Comparison of ENCODE assay signal across 25 cellular contexts in genomic region chr4:141215972-141216761, GRCh38.
"Had no signal": no experiment of that assay in that cellular context is flagged by ENCODE, and none has a peak within 500 bp of the region (broad histone marks: within the 10 kb centered on the region; RNA-seq: fewer than 3 reads in every experiment).

No MANE protein-coding gene starts in this region.

- FAIRE-seq: astrocyte, keratinocyte had no signal

- ATAC-seq: activated CD4-positive, alpha-beta T cell treated with anti-CD3 and anti-CD28 coated beads for 36 hours; activated T-cell treated with anti-CD3 and anti-CD28 coated beads, Interleukin-2, amount 50 U/mL, for 4 hours; gastrocnemius medialis; natural killer cell treated with Interleukin-12 subunit alpha and Interleukin-12 subunit beta and Interleukin-15 and Interleukin-18, amount 100 ng/mL, for 72 hours; psoas muscle; right lobe of liver; stimulated activated naive B cell treated with anti-CD40 and anti-IgM and Interleukin-4, amounts not matched to agents 10 μg/mL and 1 μg/mL and 100 μg/mL, for 72 hours; WTC11 had no signal

- H3K27ac ChIP-seq: colonic mucosa, esophagus squamous epithelium, gastrocnemius medialis, neutrophil, ovary, psoas muscle, right lobe of liver, vagina had no signal

- H3K36me3 ChIP-seq: colonic mucosa, esophagus squamous epithelium, gastrocnemius medialis, neutrophil, ovary, right lobe of liver, vagina had no signal

- H3K9me3 Mint-ChIP-seq: activated T-cell treated with anti-CD3 and anti-CD28 coated beads, Interleukin-2, amount 50 U/mL, for 4 hours; activated T-helper 2 cell treated with anti-CD3 and anti-CD28 coated beads, Interferon-gamma antibody, Interleukin-2, Interleukin-4, amounts not matched to agents 10 μg/mL and 5 μg/mL and 100 μg/mL, durations not matched to agents 14 hours and 24 hours and 36 hours; natural killer cell treated with Interleukin-12 subunit alpha and Interleukin-12 subunit beta and Interleukin-15 and Interleukin-18, amount 100 ng/mL, for 72 hours; stimulated activated naive B cell treated with anti-CD40 and anti-IgM and Interleukin-4, amounts not matched to agents 10 μg/mL and 1 μg/mL and 100 μg/mL, for 72 hours; T-helper 1 cell treated with Interleukin-12 subunit alpha and Interleukin-12 subunit beta and Interleukin-4 antibody, amounts not matched to agents 30 μg/mL and 1 μg/mL, for 36 hours had no signal

- H3K4me3 ChIP-seq: colonic mucosa, esophagus squamous epithelium, gastrocnemius medialis, ovary, psoas muscle, right lobe of liver, vagina had no signal

- H3K27ac Mint-ChIP-seq: activated CD4-positive, alpha-beta T cell treated with anti-CD3 and anti-CD28 coated beads for 36 hours; activated naive CD8-positive, alpha-beta T cell; activated T-helper 2 cell treated with anti-CD3 and anti-CD28 coated beads, Interferon-gamma antibody, Interleukin-2, Interleukin-4, amounts not matched to agents 10 μg/mL and 5 μg/mL and 100 μg/mL, durations not matched to agents 14 hours and 24 hours and 36 hours; natural killer cell treated with Interleukin-12 subunit alpha and Interleukin-12 subunit beta and Interleukin-15 and Interleukin-18, amount 100 ng/mL, for 72 hours; stimulated activated naive B cell treated with anti-CD40 and anti-IgM and Interleukin-4, amounts not matched to agents 10 μg/mL and 1 μg/mL and 100 μg/mL, for 72 hours; T-helper 1 cell treated with Interleukin-12 subunit alpha and Interleukin-12 subunit beta and Interleukin-4 antibody, amounts not matched to agents 30 μg/mL and 1 μg/mL, for 36 hours; WTC11 had no signal

- H3K4me3 Mint-ChIP-seq: activated CD4-positive, alpha-beta T cell treated with anti-CD3 and anti-CD28 coated beads for 36 hours; activated naive CD8-positive, alpha-beta T cell; activated T-cell treated with anti-CD3 and anti-CD28 coated beads, Interleukin-2, amount 50 U/mL, for 4 hours; natural killer cell treated with Interleukin-12 subunit alpha and Interleukin-12 subunit beta and Interleukin-15 and Interleukin-18, amount 100 ng/mL, for 72 hours; stimulated activated naive B cell treated with anti-CD40 and anti-IgM and Interleukin-4, amounts not matched to agents 10 μg/mL and 1 μg/mL and 100 μg/mL, for 72 hours; T-helper 1 cell treated with Interleukin-12 subunit alpha and Interleukin-12 subunit beta and Interleukin-4 antibody, amounts not matched to agents 30 μg/mL and 1 μg/mL, for 36 hours; WTC11 had no signal

- H3K4me1 ChIP-seq: colonic mucosa, esophagus squamous epithelium, gastrocnemius medialis, psoas muscle, right lobe of liver, vagina had no signal

- H3K27me3 ChIP-seq: colonic mucosa, esophagus squamous epithelium, gastrocnemius medialis, ovary, right lobe of liver, vagina had no signal

- H3K36me3 Mint-ChIP-seq: natural killer cell treated with Interleukin-12 subunit alpha and Interleukin-12 subunit beta and Interleukin-15 and Interleukin-18, amount 100 ng/mL, for 72 hours; stimulated activated naive B cell treated with anti-CD40 and anti-IgM and Interleukin-4, amounts not matched to agents 10 μg/mL and 1 μg/mL and 100 μg/mL, for 72 hours had no signal

- H3K9me3 ChIP-seq: colonic mucosa, esophagus squamous epithelium, gastrocnemius medialis, neutrophil, ovary, psoas muscle, right lobe of liver, vagina had no signal

- DNase-seq: activated CD4-positive, alpha-beta T cell treated with anti-CD3 and anti-CD28 coated beads for 36 hours; activated CD4-positive, alpha-beta T cell treated with anti-CD3 and anti-CD28 coated beads, Interleukin-2, amount 50 U/mL, for 4 hours; activated CD8-positive, alpha-beta memory T cell treated with anti-CD3 and anti-CD28 coated beads, Interleukin-2, amount 50 U/mL, for 48 hours; activated naive CD4-positive, alpha-beta T cell; activated T-cell treated with anti-CD3 and anti-CD28 coated beads, Interleukin-2, amount 50 U/mL, for 4 hours; colonic mucosa; esophagus squamous epithelium; gastrocnemius medialis; head of caudate nucleus; ovary; psoas muscle; right lobe of liver; stimulated activated CD4-positive, alpha-beta T cell treated with anti-CD3 and anti-CD28 coated beads, Interleukin-2, amount 100 ng/mL, for 48 hours; stimulated activated CD8-positive, alpha-beta memory T cell treated with anti-CD3 and anti-CD28 coated beads, Interleukin-4, amount 100 ng/mL, for 48 hours; stimulated activated naive B cell treated with anti-CD40 and anti-IgM and Interleukin-4, amounts not matched to agents 10 μg/mL and 1 μg/mL and 100 μg/mL, for 72 hours; T1000 had no signal
